19 cellular contexts compared by ENCODE assay signal in the genomic region with DNA sequence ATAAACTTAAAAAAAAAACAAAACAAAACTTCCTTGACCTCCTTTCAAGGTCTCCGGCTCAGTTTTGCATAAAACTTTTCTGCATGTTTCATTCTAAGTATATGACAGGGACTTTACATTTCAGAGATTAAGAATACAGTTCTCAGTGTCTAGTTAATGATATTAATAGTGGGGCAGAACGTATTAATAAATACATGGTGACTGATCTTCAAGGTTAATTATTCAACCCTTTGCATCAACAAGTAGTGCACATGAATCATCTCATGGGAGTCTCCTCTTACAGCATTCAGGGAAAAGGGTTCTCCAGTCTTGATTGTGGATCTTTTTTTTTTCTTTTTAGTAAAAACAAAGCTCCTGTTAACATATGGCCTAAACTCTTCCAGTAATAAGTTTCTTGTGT.
DNase-seq lines count a peak whose midpoint lies in the region; ATAC-seq and TF ChIP-seq lines count a peak whose summit lies in the region.
"Had no signal": no experiment of that assay in that cellular context is flagged by ENCODE, and none has a peak within 500 bp of the region (broad histone marks: within the 10 kb centered on the region; RNA-seq: fewer than 3 reads in every experiment).

No MANE protein-coding gene starts in this region.

- no peak overlapping the region for H3K9ac ChIP-seq in GM23248

- H3K4me1 ChIP-seq in GM23248 (ENCODE audit: insufficient read depth), result peaks cover 9% of the 10 kb centered on the region; the same call in 1 of the 2 replicates
- H3K4me1 ChIP-seq in esophagus squamous epithelium, result no peaks in the 10 kb centered on the region
- H3K4me1 ChIP-seq in ascending aorta, result no peaks in the 10 kb centered on the region
- H3K4me1 ChIP-seq: BE2C, transverse colon had no signal

- H3K9me2 ChIP-seq in GM23248 (ENCODE audit: insufficient read depth), result no peaks in the 10 kb centered on the region

- DNase-seq in GM23248, result peak; percentile 50
- peak; percentile 31 for DNase-seq in glomerular visceral epithelial cell (ENCODE audit: extremely low spot score)
- DNase-seq in esophagus squamous epithelium (lab: John Stamatoyannopoulos, UW), result no peak
- DNase-seq in putamen (ENCODE audit: low spot score), result no peak
- DNase-seq in ascending aorta (ENCODE audit: low spot score in 2 of 2), result no peak
- DNase-seq: activated CD4-positive, alpha-beta T cell treated with anti-CD3 and anti-CD28 coated beads for 36 hours; BE2C; glutamatergic neuron; H7; islet precursor cell; NCI-H1694 treated with DMSO at 0.1 percent for 48 hours; NCI-H748 treated with DMSO at 0.1 percent for 48 hours; occipital lobe; RPMI8226; stimulated activated CD4-positive, alpha-beta T cell treated with anti-CD3 and anti-CD28 coated beads, Interleukin-4, amount 100 ng/mL, for 4 hours; transverse colon had no signal

- no peak overlapping the region for H3K4me2 ChIP-seq in GM23248 (ENCODE audit: unreplicated experiment)

- H3K4me3 ChIP-seq in GM23248 (no peak overlapping the region), esophagus squamous epithelium (no peak overlapping the region), ascending aorta (no peak overlapping the region)
- H3K4me3 ChIP-seq: transverse colon had no signal

- peak; percentile 77 for ATAC-seq in GM18867 (IDR thresholded peaks at IDR 0.05; ENCODE audit: unreplicated experiment)
- ATAC-seq in HG03196 (IDR thresholded peaks at IDR 0.05; ENCODE audit: unreplicated experiment), result peak; percentile 62
- no peak for ATAC-seq in HG02870 (IDR thresholded peaks at IDR 0.05; ENCODE audit: unreplicated experiment)
- ATAC-seq: activated CD4-positive, alpha-beta T cell treated with anti-CD3 and anti-CD28 coated beads for 36 hours had no signal

- WGBS in GM23248 (ENCODE audit: low coverage in 1 of 2, low lambda C conversion rate in 2 of 2, missing lambda C conversion rate in 2 of 2), 2 experiments, result 59 to 61% methylated on average over 2 of the region's 2 CpGs
- 49 to 73% methylated on average over 2 of the region's 2 CpGs for WGBS in esophagus squamous epithelium, 2 donors

- H3K9me3 ChIP-seq in GM23248 (ENCODE audit: low read depth), result no peaks in the 10 kb centered on the region
- H3K9me3 ChIP-seq in esophagus squamous epithelium, result no peaks in the 10 kb centered on the region
- no peaks in the 10 kb centered on the region for H3K9me3 ChIP-seq in ascending aorta
- H3K9me3 ChIP-seq: BE2C, transverse colon had no signal

- no peak for TF ChIP-seq CTCF in esophagus squamous epithelium (IDR thresholded peaks at IDR 0.05)
- TF ChIP-seq CTCF in ascending aorta (IDR thresholded peaks at IDR 0.05), result no peak

- no peak for TF ChIP-seq POLR2A in esophagus squamous epithelium (IDR thresholded peaks at IDR 0.05)

- no peaks in the 10 kb centered on the region for H3F3A ChIP-seq in GM23248 (ENCODE audit: insufficient read depth)

- intact Hi-C loops in esophagus squamous epithelium (cut with DNase I), result no loop called here
- intact Hi-C loops in ascending aorta (cut with DNase I), result no loop called here

- H4K20me1 ChIP-seq in GM23248 (ENCODE audit: insufficient read depth), result no peaks in the 10 kb centered on the region

- no peak overlapping the region for H2AFZ ChIP-seq in GM23248

- no peaks in the 10 kb centered on the region for H3K79me2 ChIP-seq in GM23248 (ENCODE audit: insufficient read depth)

- in situ Hi-C loops in GM23248 (cut with MboI), result no loop called here

- H3K36me3 ChIP-seq in GM23248 (ENCODE audit: low read depth) (no peaks in the 10 kb centered on the region), esophagus squamous epithelium (no peaks in the 10 kb centered on the region), ascending aorta (no peaks in the 10 kb centered on the region)
- H3K36me3 ChIP-seq: BE2C, transverse colon had no signal

- no peak overlapping the region for H3K27ac ChIP-seq in GM23248
- no peak overlapping the region for H3K27ac ChIP-seq in esophagus squamous epithelium
- H3K27ac ChIP-seq in ascending aorta, result no peak overlapping the region
- H3K27ac ChIP-seq: transverse colon had no signal

- H3K27me3 ChIP-seq in GM23248 (replicated peaks; ENCODE audit: insufficient read depth) (no peaks in the 10 kb centered on the region), esophagus squamous epithelium (no peaks in the 10 kb centered on the region), ascending aorta (no peaks in the 10 kb centered on the region)
- H3K27me3 ChIP-seq: transverse colon had no signal

Comparison
In these comparisons a context has a peak if more than half of its experiments do, and no peak if none do; other contexts are left out.
1. DNase-seq: peak in GM23248 (single experiment) and glomerular visceral epithelial cell (single experiment); none in esophagus squamous epithelium (single experiment), putamen (single experiment) and ascending aorta (0 of 2).